Comparison of ENCODE assay signal across 8 cellular contexts in the genomic region with DNA sequence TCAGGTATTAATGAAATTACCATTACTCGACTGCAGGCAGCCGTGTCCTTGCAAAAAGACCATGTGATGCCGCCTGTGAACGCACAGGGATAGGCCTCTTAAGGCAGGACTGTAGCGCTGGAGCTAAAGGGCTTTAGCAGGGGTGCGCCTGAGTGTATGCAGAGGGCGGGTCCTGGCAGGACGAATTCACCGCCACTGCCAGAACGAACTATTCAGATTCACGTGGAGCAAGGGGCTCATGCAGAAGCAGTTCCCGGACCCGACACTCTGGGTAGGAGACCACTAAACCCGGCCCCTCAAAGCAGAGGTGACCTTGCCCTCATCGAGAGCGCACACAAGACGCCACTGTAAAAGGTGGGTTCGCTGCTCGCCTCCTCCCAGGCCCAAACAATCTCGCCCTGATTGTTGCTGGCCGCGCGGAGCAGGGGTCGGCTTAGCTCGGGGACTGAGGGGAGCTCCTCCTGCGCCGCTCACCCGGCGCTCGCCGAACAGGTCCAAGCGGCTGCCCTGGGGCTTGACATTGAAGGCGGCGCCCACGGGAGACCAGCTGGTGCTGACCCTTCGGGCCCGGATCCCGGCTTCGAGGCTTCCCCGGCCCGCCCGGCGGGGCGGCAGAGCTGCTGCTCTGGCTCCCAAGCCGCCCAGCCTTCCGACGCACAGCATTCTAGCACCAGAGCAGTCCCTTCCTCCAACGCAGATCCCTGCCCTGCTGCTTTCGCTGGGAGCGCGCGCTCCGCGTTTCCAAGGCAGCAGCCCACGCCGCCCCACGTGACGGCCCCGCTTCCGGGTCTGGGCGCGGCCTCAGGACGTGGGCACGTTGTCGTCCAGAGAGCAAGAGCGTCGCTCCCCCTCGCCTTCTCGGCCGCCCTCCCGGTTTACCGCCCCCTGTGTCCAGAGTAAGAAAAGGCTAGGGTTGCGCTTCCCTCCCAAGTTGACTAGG. TPM values are rescaled to one million over a fixed set of nuclear protein-coding genes. Genes with fewer than 3 reads are reported as not detected.
DNase-seq lines count a peak whose midpoint lies in the region; ATAC-seq, FAIRE-seq and TF ChIP-seq lines count a peak whose summit lies in the region.

A gene (minus strand): TSS at position 743 of the 940 bp plus-strand sequence. CDS start 80 bp downstream, at position 663.

- intact Hi-C loops in left ventricle myocardium superior (cut with micrococcal nuclease), result no loop called here
- intact Hi-C loops in psoas muscle (cut with DNase I), result no loop called here

- ATAC-seq in HG02852 (IDR thresholded peaks at IDR 0.05; ENCODE audit: unreplicated experiment), result peak; percentile 92
- ATAC-seq in left ventricle myocardium superior, result peak; percentile 99
- ATAC-seq in psoas muscle, result peak; percentile 99 to 100 (median 99)

- in situ Hi-C loops in GM13977 (cut with MboI; ENCODE audit: low pct_unique_long_range_greater_than_20kb, low sequenced_read_pairs, unreplicated experiment), result loop anchor here (25.0 kb wide), 1 partner anchor 527 kb away; no protein-coding TSS in a partner anchor

- H3K27ac ChIP-seq in angular gyrus (ENCODE audit: low read depth, low read length) (peak within 1 kb of the TSS; percentile 65), psoas muscle (peak within 1 kb of the TSS; percentile 85)

- peaks cover 20% of the 10 kb centered on the region for H3K4me1 ChIP-seq in psoas muscle

- H3K4me3 ChIP-seq in psoas muscle, result peak within 1 kb of the TSS; percentile 88

- WGBS in psoas muscle, 3 donors, result 0% methylated on average over 71 to 73 of the region's 73 CpGs

- peaks cover 4 to 10% of the 10 kb centered on the region in 2 donors for H3K36me3 ChIP-seq in psoas muscle (ENCODE audit: insufficient read depth in 1 of 2, low read depth in 1 of 2)

- FAIRE-seq in urothelium cell line (lab: Jason Lieb, UNC), result no peak

- peak; percentile 95 for DNase-seq in GM13977 (ENCODE audit: low spot score)
- DNase-seq in NCI-H146 treated with DMSO at 0.1 percent for 48 hours (lab: John Stamatoyannopoulos, UW; ENCODE audit: unreplicated experiment), result peak; percentile 74
- DNase-seq in T-helper 2 cell, result peak; percentile 63 to 96 (median 81)
- peak; percentile 96 for DNase-seq in left ventricle myocardium superior
- DNase-seq in psoas muscle, result peak; percentile 93 to 96
- DNase-seq in urothelium cell line (ENCODE audit: low spot score), result peak; percentile 91

- H3K27me3 ChIP-seq in psoas muscle (ENCODE audit: insufficient read depth in 3 of 3, low read length in 2 of 3), result no peaks in the 10 kb centered on the region

- peak; percentile 93 for TF ChIP-seq CTCF in GM13977 (IDR thresholded peaks at IDR 0.05; ENCODE audit: extremely low read depth, insufficient read depth, missing control alignments)
- TF ChIP-seq CTCF in psoas muscle (IDR thresholded peaks at IDR 0.05), result peak; percentile 70

- no peaks in the 10 kb centered on the region for H3K9me3 ChIP-seq in psoas muscle

RNA-seq across cellular contexts. Expression of the gene that starts here (rescaled TPM):
- total RNA-seq in left ventricle myocardium superior (48.9 TPM), psoas muscle (10 to 100 TPM; 13.3 to 28.2 (median 16.7) TPM)
- 10 to 100 TPM; 15.2 to 27.1 (median 17.0) TPM for polyA plus RNA-seq in psoas muscle

Comparison
In these comparisons a context has a peak if more than half of its experiments do, and no peak if none do; other contexts are left out.
1. Peak in every context shown above with its lines: DNase-seq, ATAC-seq, H3K4me3 ChIP-seq and H3K27ac ChIP-seq.